In genomic region chr19:35741216-35741541, GRCh38 we compare ENCODE assay signal across 8 cellular contexts. TPM values are rescaled to one million over a fixed set of nuclear protein-coding genes. Genes with fewer than 3 reads are reported as not detected.
DNase-seq lines count a peak whose midpoint lies in the region; ATAC-seq and TF ChIP-seq lines count a peak whose summit lies in the region.

No MANE protein-coding gene starts in this region.

- ATAC-seq in GM18870 (IDR thresholded peaks at IDR 0.05; ENCODE audit: unreplicated experiment) = no peak
- ATAC-seq in HG03521 (IDR thresholded peaks at IDR 0.05; ENCODE audit: unreplicated experiment) = no peak

- H3K27me3 ChIP-seq in ACC112 (ENCODE audit: insufficient read depth, low read length) (no peaks in the 10 kb centered on the region), HUES48 (ENCODE audit: control insufficient read depth, insufficient read depth, low read length) (no peaks in the 10 kb centered on the region), mammary epithelial cell (ENCODE audit: insufficient read depth, low read length) (no peaks in the 10 kb centered on the region), muscle layer of duodenum (ENCODE audit: low read depth, low read length) (no peaks in the 10 kb centered on the region)

- H3K4me3 ChIP-seq in ACC112 (ENCODE audit: low read depth, low read length) (peak overlapping the region; percentile 81), HUES48 (ENCODE audit: low read depth, low read length) (peak overlapping the region; percentile 86), mammary epithelial cell (replicated peaks in 1 of 3; ENCODE audit: insufficient read depth in 1 of 3, low read depth in 2 of 3, low read length in 3 of 3) (peak overlapping the region; percentile 61 to 71 (median 63)), muscle layer of duodenum (ENCODE audit: low read depth in 1 of 2, low read length in 2 of 2) (peak overlapping the region; percentile 81)

- H4K20me1 ChIP-seq in mammary epithelial cell (ENCODE audit: insufficient read depth, low read length) = no peaks in the 10 kb centered on the region

- intact Hi-C loops in mammary epithelial cell (cut with micrococcal nuclease) = no loop called here

- CTCF ChIA-PET in mammary epithelial cell (lab: Charles Lee; ENCODE audit: low non-redundant PET) = no interaction called here

- in situ Hi-C loops in mammary epithelial cell (cut with MboI; ENCODE audit: low sequenced_read_pairs in 2 of 2) = no loop called here

- peaks cover 7% of the 10 kb centered on the region for H3K79me2 ChIP-seq in ACC112 (ENCODE audit: control insufficient read depth, insufficient read depth, low read length, unreplicated experiment)
- peaks cover 7% of the 10 kb centered on the region for H3K79me2 ChIP-seq in mammary epithelial cell (ENCODE audit: insufficient read depth, low read length)

- H3K27ac ChIP-seq in ACC112 (ENCODE audit: low read depth, low read length) = no peak overlapping the region
- H3K27ac ChIP-seq in HUES48 (ENCODE audit: low read depth, low read length) = peak overlapping the region; percentile 96
- H3K27ac ChIP-seq in mammary epithelial cell (ENCODE audit: insufficient read depth, low read depth, low read length) = no peak overlapping the region
- peak overlapping the region; percentile 60 for H3K27ac ChIP-seq in muscle layer of duodenum (ENCODE audit: low read length)

- dilution Hi-C loops in mammary epithelial cell (cut with HindIII; ENCODE audit: low sequenced_read_pairs) = no loop called here

- BruUV-seq in mammary epithelial cell (replicated peaks; lab: Mats Ljungman, UMichigan) = no TSS peak

- WGBS in mammary epithelial cell (ENCODE audit: low coverage, missing lambda C conversion rate) = 7% methylated on average over 3 of the region's 13 CpGs

- TF ChIP-seq CTCF in mammary epithelial cell (conservative IDR thresholded peaks at IDR 0.05 in 1 of 2, IDR thresholded peaks at IDR 0.05 in 1 of 2; ENCODE audit: extremely low read depth in 1 of 2, insufficient read depth in 1 of 2, low read depth in 1 of 2, low read length in 2 of 2) = no peak

- H3K4me1 ChIP-seq in ACC112 (ENCODE audit: control insufficient read depth, insufficient read depth, low read length, unreplicated experiment) = peaks cover under 1% of the 10 kb centered on the region
- no peaks in the 10 kb centered on the region for H3K4me1 ChIP-seq in HUES48 (ENCODE audit: control insufficient read depth, insufficient read depth, low read length)
- H3K4me1 ChIP-seq in mammary epithelial cell (ENCODE audit: insufficient read depth, low read length) = peaks cover 15% of the 10 kb centered on the region
- peaks cover 15 to 28% of the 10 kb centered on the region in 2 donors for H3K4me1 ChIP-seq in muscle layer of duodenum (ENCODE audit: control insufficient read depth in 1 of 2, insufficient read depth in 2 of 2, low read length in 2 of 2)

- H2AFZ ChIP-seq in ACC112 (ENCODE audit: low read length, unreplicated experiment) = peak overlapping the region; percentile 82
- peak overlapping the region; percentile 96 for H2AFZ ChIP-seq in mammary epithelial cell (ENCODE audit: low read depth, low read length)

- H3K4me2 ChIP-seq in mammary epithelial cell (ENCODE audit: insufficient read depth, low read depth, low read length) = peak overlapping the region; percentile 98

- H3K9me3 ChIP-seq in HUES48 (ENCODE audit: control insufficient read depth, insufficient read depth, low read length) (no peaks in the 10 kb centered on the region), mammary epithelial cell (replicated peaks; ENCODE audit: insufficient read depth, low read length) (no peaks in the 10 kb centered on the region), muscle layer of duodenum (ENCODE audit: control insufficient read depth in 1 of 2, low read length in 2 of 2) (no peaks in the 10 kb centered on the region)

- H3K9ac ChIP-seq in HUES48 (ENCODE audit: low read depth, low read length) = peak overlapping the region; percentile 47; the same call in 1 of the 2 replicates
- no peak overlapping the region for H3K9ac ChIP-seq in mammary epithelial cell (ENCODE audit: insufficient read depth, low read length)

- DNase-seq in mammary epithelial cell (no peak), CD1c-positive myeloid dendritic cell (ENCODE audit: extremely low spot score) (no peak), NCI-H2107 (lab: John Stamatoyannopoulos, UW) (no peak)

- H3K36me3 ChIP-seq in ACC112 (ENCODE audit: insufficient read depth, low read length) (no peaks in the 10 kb centered on the region), HUES48 (ENCODE audit: control insufficient read depth, insufficient read depth, low read length) (peaks cover 31% of the 10 kb centered on the region), mammary epithelial cell (ENCODE audit: insufficient read depth, low read length) (peaks cover 8% of the 10 kb centered on the region), muscle layer of duodenum (ENCODE audit: control insufficient read depth in 1 of 2, insufficient read depth in 2 of 2, low read length in 2 of 2) (peaks cover 14 to 44% of the 10 kb centered on the region in 2 donors)

RNA-seq across cellular contexts. Expression of gene IGFLR1, which starts 1.1 kb away (rescaled TPM):
- 1 to 10 TPM in 1 of 2 donors, not detected in 1; 1.4 TPM for total RNA-seq in mammary epithelial cell
- 1.9 TPM for polyA plus RNA-seq in mammary epithelial cell
- polyA minus RNA-seq in mammary epithelial cell = not detected

RNA-seq across cellular contexts. Expression of gene U2AF1L4, which starts 4.0 kb away (rescaled TPM):
- total RNA-seq in mammary epithelial cell = 10 to 100 TPM in 1 of 2 donors, 1 to 10 TPM in 1; 4.8 to 23.9 TPM
- polyA plus RNA-seq in mammary epithelial cell = 9.9 TPM
- polyA minus RNA-seq in mammary epithelial cell = 9.6 TPM

RNA-seq across cellular contexts. Expression of gene PSENEN, which starts 4.3 kb away (rescaled TPM):
- 10 to 100 TPM in 1 of 2 donors, 1 to 10 TPM in 1; 8.7 to 55.4 TPM for total RNA-seq in mammary epithelial cell
- 33.7 TPM for polyA plus RNA-seq in mammary epithelial cell
- 40.9 TPM for polyA minus RNA-seq in mammary epithelial cell

RNA-seq across cellular contexts. Expression of gene LIN37, which starts 7.2 kb away (rescaled TPM):
- total RNA-seq in mammary epithelial cell = 10 to 100 TPM; 13.6 to 14.5 TPM
- polyA plus RNA-seq in mammary epithelial cell = 12.9 TPM
- 89.1 TPM for polyA minus RNA-seq in mammary epithelial cell

RNA-seq across cellular contexts. Expression of gene HSPB6, which starts 15.7 kb away (rescaled TPM):
- total RNA-seq in mammary epithelial cell = not detected
- polyA plus RNA-seq in mammary epithelial cell = not detected
- polyA minus RNA-seq in mammary epithelial cell = not detected

Comparison
In these comparisons a context has a peak if more than half of its experiments do, and no peak if none do; other contexts are left out.
1. H3K27ac ChIP-seq: peak in HUES48 (single experiment) and muscle layer of duodenum (single experiment); none in ACC112 (single experiment) and mammary epithelial cell (single experiment).
2. Peak in every context shown above with its lines, with median percentiles within 50 percentile points of each other: H3K4me3 ChIP-seq.